In genomic region chr15:58608711-58609110, GRCh38 we compare ENCODE assay signal across 14 cellular contexts.
DNase-seq lines count a peak whose midpoint lies in the region; ATAC-seq and TF ChIP-seq lines count a peak whose summit lies in the region.
"Had no signal": no experiment of that assay in that cellular context is flagged by ENCODE, and none has a peak within 500 bp of the region (broad histone marks: within the 10 kb centered on the region; RNA-seq: fewer than 3 reads in every experiment).

No MANE protein-coding gene starts in this region.

- H3K4me1 ChIP-seq in CD4-positive, alpha-beta memory T cell (ENCODE audit: insufficient read depth, low read length): peaks cover 18% of the 10 kb centered on the region
- peaks cover 8% of the 10 kb centered on the region for H3K4me1 ChIP-seq in adipocyte (ENCODE audit: control insufficient read depth, insufficient read depth, low read length)

- no peak overlapping the region for H3K27ac ChIP-seq in CD4-positive, alpha-beta memory T cell (ENCODE audit: low read depth, low read length)
- H3K27ac ChIP-seq: KMS-11 had no signal

- intact Hi-C loops in CD4-positive, alpha-beta memory T cell (cut with micrococcal nuclease): no loop called here

- CTCF ChIA-PET in CD4-positive, alpha-beta memory T cell (lab: Charles Lee; ENCODE audit: partially characterized antibody): no interaction called here

- POLR2A ChIA-PET in CD4-positive, alpha-beta memory T cell (lab: Charles Lee; ENCODE audit: partially characterized antibody): no interaction called here

- H3K4me3 Mint-ChIP-seq in CD4-positive, alpha-beta memory T cell: peak overlapping the region in 5 of 8 donors; percentile 31 to 73 (median 60)
- H3K4me3 Mint-ChIP-seq in HFFc6: peak overlapping the region; percentile 70

- H3K27ac Mint-ChIP-seq in CD4-positive, alpha-beta memory T cell: peak overlapping the region in 4 of 7 donors; percentile 24 to 88 (median 74)
- H3K27ac Mint-ChIP-seq in HFFc6: peak overlapping the region; percentile 70

- no peaks in the 10 kb centered on the region for H3K36me3 ChIP-seq in CD4-positive, alpha-beta memory T cell (ENCODE audit: insufficient read depth, low read length)
- H3K36me3 ChIP-seq in adipocyte (ENCODE audit: control insufficient read depth, insufficient read depth, low read length, severe bottlenecking): peaks cover 55% of the 10 kb centered on the region

- DNase-seq in CD4-positive, alpha-beta memory T cell: no peak
- DNase-seq in HFFc6 (peak; percentile 1), adipocyte (ENCODE audit: low read depth) (peak; percentile 33), iris pigment epithelial cell (ENCODE audit: low read depth) (peak; percentile 55), RKO (ENCODE audit: low spot score) (no peak), NCI-H146 (lab: John Stamatoyannopoulos, UW) (no peak)
- DNase-seq in central memory CD4-positive, alpha-beta T cell: no peak
- DNase-seq: DMS53, NCI-H1105 treated with DMSO at 0.1 percent for 48 hours, NCI-H1930, NCI-H510A, SIG-M5 had no signal

- no peaks in the 10 kb centered on the region for H3K27me3 ChIP-seq in CD4-positive, alpha-beta memory T cell (ENCODE audit: insufficient read depth, low read length)
- H3K27me3 ChIP-seq in adipocyte (replicated peaks; ENCODE audit: control insufficient read depth, insufficient read depth, low read length): no peaks in the 10 kb centered on the region

- H3K4me1 Mint-ChIP-seq in CD4-positive, alpha-beta memory T cell: peaks cover 14 to 29% (median 22%) of the 10 kb centered on the region in 4 donors
- H3K4me1 Mint-ChIP-seq in HFFc6 (ENCODE audit: low read depth): peaks cover 50% of the 10 kb centered on the region

- TF ChIP-seq CTCF in HFFc6 (IDR thresholded peaks at IDR 0.05): no peak

- peaks cover 0 to 8% (median 2%) of the 10 kb centered on the region in 8 donors for H3K9me3 Mint-ChIP-seq in CD4-positive, alpha-beta memory T cell
- peaks cover 7% of the 10 kb centered on the region for H3K9me3 Mint-ChIP-seq in HFFc6

- no peak for ATAC-seq in GM21717 (IDR thresholded peaks at IDR 0.05; ENCODE audit: unreplicated experiment)

- no peak overlapping the region for H3K9ac ChIP-seq in adipocyte (ENCODE audit: low read length)
- H3K9ac ChIP-seq: KMS-11 had no signal

- H3K36me3 Mint-ChIP-seq in CD4-positive, alpha-beta memory T cell: peaks cover 63 to 71% of the 10 kb centered on the region in 2 donors
- peaks cover 29% of the 10 kb centered on the region for H3K36me3 Mint-ChIP-seq in HFFc6 (ENCODE audit: low read depth)

- H3K9me3 ChIP-seq in CD4-positive, alpha-beta memory T cell (ENCODE audit: control insufficient read depth in 1 of 2, low read length in 2 of 2): no peaks in the 10 kb centered on the region
- peaks cover 8% of the 10 kb centered on the region for H3K9me3 ChIP-seq in adipocyte (ENCODE audit: control insufficient read depth, low read length)

- H3K27me3 Mint-ChIP-seq in CD4-positive, alpha-beta memory T cell: no peaks in the 10 kb centered on the region
- H3K27me3 Mint-ChIP-seq in HFFc6 (ENCODE audit: insufficient read depth): no peaks in the 10 kb centered on the region

- H3K4me3 ChIP-seq in CD4-positive, alpha-beta memory T cell (ENCODE audit: low read length in 2 of 2): no peak overlapping the region
- no peak overlapping the region for H3K4me3 ChIP-seq in adipocyte (ENCODE audit: low read length)

Comparison
In these comparisons a context has a peak if more than half of its experiments do, and no peak if none do; other contexts are left out.
1. DNase-seq: peak in HFFc6 (single experiment), adipocyte (single experiment) and iris pigment epithelial cell (single experiment); none in CD4-positive, alpha-beta memory T cell (0 of 5), RKO (single experiment), NCI-H146 (single experiment) and central memory CD4-positive, alpha-beta T cell (single experiment).